ENCODE assay signal across 29 cellular contexts in genomic region chr2:77190721-77191346, GRCh38.
"Had no signal": no experiment of that assay in that cellular context is flagged by ENCODE, and none has a peak within 500 bp of the region (broad histone marks: within the 10 kb centered on the region; RNA-seq: fewer than 3 reads in every experiment).

No MANE protein-coding gene starts in this region.

- H3K27ac ChIP-seq: ascending aorta, cardiac muscle cell, VCaP had no signal

- ATAC-seq: activated CD8-positive, alpha-beta T cell treated with anti-CD3 and anti-CD28 coated beads for 36 hours; activated naive CD8-positive, alpha-beta T cell treated with anti-CD3 and anti-CD28 coated beads, Interleukin-2, amount 50 U/mL, for 24 hours; activated T-cell treated with anti-CD3 and anti-CD28 coated beads, Interleukin-2, amount 50 U/mL, for 4 hours had no signal

- H3K27me3 ChIP-seq: ascending aorta, cardiac muscle cell had no signal

- H3K4me1 ChIP-seq: ascending aorta had no signal

- FAIRE-seq: bronchial epithelial cell had no signal

- DNase-seq: activated B cell treated with CpG ODN at 0.5 μM for 24 hours; activated CD4-positive, alpha-beta memory T cell treated with anti-CD3 and anti-CD28 coated beads for 36 hours; activated CD4-positive, alpha-beta T cell treated with anti-CD3 and anti-CD28 coated beads for 4 hours; activated CD4-positive, alpha-beta T cell treated with anti-CD3 and anti-CD28 coated beads, Interleukin-2, amount 10 ng/mL, durations not matched to agents 24 days and 14 days; activated CD4-positive, alpha-beta T cell treated with anti-CD3 and anti-CD28 coated beads, Interleukin-2, amount 50 U/mL, for 1 hour; activated CD4-positive, alpha-beta T cell treated with anti-CD3 and anti-CD28 coated beads, Interleukin-2, amount 50 U/mL, for 4 hours; activated CD4-positive, CD25-positive, alpha-beta regulatory T cell treated with anti-CD3 and anti-CD28 coated beads, Interleukin-2, amount 50 U/mL, for 72 hours; activated CD8-positive, alpha-beta memory T cell treated with anti-CD3 and anti-CD28 coated beads, Interleukin-2, amount 50 U/mL, for 4 hours; activated CD8-positive, alpha-beta T cell treated with anti-CD3 and anti-CD28 coated beads for 36 hours; activated effector memory CD4-positive, alpha-beta T cell treated with Interleukin-2 at 50 U/mL for 16 hours; activated gamma-delta T cell; activated naive CD4-positive, alpha-beta T cell treated with anti-CD3 and anti-CD28 coated beads, Interleukin-2, amount 10 ng/mL, durations not matched to agents 7 days and 5 days; activated naive CD4-positive, alpha-beta T cell treated with Interleukin-2 at 50 U/mL for 16 hours; activated naive CD8-positive, alpha-beta T cell treated with anti-CD3 and anti-CD28 coated beads, Interleukin-2, amount 10 ng/mL, durations not matched to agents 7 days and 5 days; activated naive CD8-positive, alpha-beta T cell treated with anti-CD3 and anti-CD28 coated beads, Interleukin-2, amount 50 U/mL, for 24 hours; activated T-cell treated with anti-CD3 and anti-CD28 coated beads for 4 hours; activated T-cell treated with anti-CD3 and anti-CD28 coated beads, Interleukin-2, amount 50 U/mL, for 1 hour; activated T-cell treated with anti-CD3 and anti-CD28 coated beads, Interleukin-2, amount 50 U/mL, for 4 hours; amygdala; anterior cingulate cortex; caudate nucleus; SW 1271; T-helper 1 cell; T-helper 2 cell; T-helper 9 cell had no signal

- H3K36me3 ChIP-seq: ascending aorta, cardiac muscle cell had no signal

- H3K9me3 ChIP-seq: ascending aorta had no signal

- H3K4me3 ChIP-seq: ascending aorta, cardiac muscle cell had no signal
